15 cellular contexts compared by ENCODE assay signal in the genomic region with DNA sequence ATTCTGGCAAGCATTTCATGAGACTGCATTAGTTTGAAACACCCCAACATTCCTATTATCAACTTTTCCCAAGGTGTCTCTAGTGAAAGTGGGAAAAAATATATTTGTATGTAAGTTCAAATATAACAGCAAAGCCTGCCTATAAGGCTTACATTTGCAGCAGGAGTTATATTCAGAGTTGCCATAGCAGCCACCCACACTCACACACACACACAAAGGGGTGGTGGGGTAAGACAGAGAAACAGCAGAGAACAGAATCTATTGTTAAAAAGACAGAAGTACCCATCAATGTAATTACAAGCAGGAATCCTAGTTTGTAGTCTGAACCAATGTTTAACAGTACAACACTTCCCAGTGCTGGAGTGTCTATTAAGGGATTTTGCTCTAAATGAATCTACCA. TPM values are rescaled to one million over a fixed set of nuclear protein-coding genes. Genes with fewer than 3 reads are reported as not detected.
A peak's percentile ranks its signal among the peaks of the same experiment; 100 is the strongest.
DNase-seq lines count a peak whose midpoint lies in the region; TF ChIP-seq lines count a peak whose summit lies in the region.
"Had no signal": no experiment of that assay in that cellular context is flagged by ENCODE, and none has a peak within 500 bp of the region (broad histone marks: within the 10 kb centered on the region; RNA-seq: fewer than 3 reads in every experiment).

No MANE protein-coding gene starts in this region.

- H3K79me1 ChIP-seq in neuronal stem cell (ENCODE audit: low read depth, low read length): no peaks in the 10 kb centered on the region

- H3K9ac ChIP-seq in GM23248 (no peak overlapping the region), neuronal stem cell (ENCODE audit: low read depth, low read length, poor library complexity) (no peak overlapping the region)

- no peaks in the 10 kb centered on the region for H3K9me2 ChIP-seq in GM23248 (ENCODE audit: insufficient read depth)

- H3K9me3 Mint-ChIP-seq in chondrocyte (ENCODE audit: low read depth): no peaks in the 10 kb centered on the region
- H3K9me3 Mint-ChIP-seq: CD4-positive, alpha-beta memory T cell; HFFc6 had no signal

- no peaks in the 10 kb centered on the region for H3K9me3 ChIP-seq in GM23248 (ENCODE audit: low read depth)
- H3K9me3 ChIP-seq in neuronal stem cell (replicated peaks in 1 of 2; ENCODE audit: control insufficient read depth in 2 of 2, insufficient read depth in 1 of 2, low read depth in 1 of 2, low read length in 2 of 2): no peaks in the 10 kb centered on the region
- H3K9me3 ChIP-seq: BE2C had no signal

- no peak overlapping the region for H2AK5ac ChIP-seq in neuronal stem cell (ENCODE audit: low read depth, low read length)

- no peak overlapping the region for H3K18ac ChIP-seq in neuronal stem cell (ENCODE audit: low read length)

- no peak overlapping the region for H2BK12ac ChIP-seq in neuronal stem cell (ENCODE audit: low read length)

- peaks cover 1% of the 10 kb centered on the region for H3K27me3 Mint-ChIP-seq in chondrocyte (ENCODE audit: low read depth)

- no peaks in the 10 kb centered on the region for H3K4me1 Mint-ChIP-seq in chondrocyte (ENCODE audit: low read depth)
- H3K4me1 Mint-ChIP-seq: CD4-positive, alpha-beta memory T cell had no signal

- H2AFZ ChIP-seq in GM23248 (no peak overlapping the region), neuronal stem cell (ENCODE audit: low read length) (no peak overlapping the region)

- H2BK120ac ChIP-seq in neuronal stem cell (ENCODE audit: low read depth, low read length): no peak overlapping the region

- H3K36me3 Mint-ChIP-seq in chondrocyte (ENCODE audit: low read depth): no peaks in the 10 kb centered on the region
- H3K36me3 Mint-ChIP-seq: CD4-positive, alpha-beta memory T cell had no signal

- no peak overlapping the region for H3K14ac ChIP-seq in neuronal stem cell (ENCODE audit: low read length)

- H3K36me3 ChIP-seq in GM23248 (ENCODE audit: low read depth) (no peaks in the 10 kb centered on the region), neuronal stem cell (replicated peaks in 1 of 2; ENCODE audit: control insufficient read depth in 2 of 2, insufficient read depth in 2 of 2, low read length in 2 of 2) (no peaks in the 10 kb centered on the region)

- H2BK5ac ChIP-seq in neuronal stem cell (ENCODE audit: low read length): no peak overlapping the region

- no peak overlapping the region for H3K4ac ChIP-seq in neuronal stem cell (ENCODE audit: low read length)

- H3K23ac ChIP-seq in neuronal stem cell (ENCODE audit: low read depth, low read length, poor library complexity): no peak overlapping the region

- H3K4me3 Mint-ChIP-seq in chondrocyte (ENCODE audit: unreplicated experiment): no peak overlapping the region
- H3K4me3 Mint-ChIP-seq: CD4-positive, alpha-beta memory T cell; HFFc6 had no signal

- H3K4me2 ChIP-seq in GM23248 (ENCODE audit: unreplicated experiment) (peak overlapping the region; percentile 9), neuronal stem cell (ENCODE audit: insufficient read depth, low read length, poor library complexity, severe bottlenecking) (peak overlapping the region; percentile 32)

- no peak overlapping the region for H4K91ac ChIP-seq in neuronal stem cell (ENCODE audit: low read depth, low read length, poor library complexity)

- H3K4me3 ChIP-seq in GM23248 (no peak overlapping the region), fibroblast of pulmonary artery (replicated peaks; ENCODE audit: low read depth, low read length) (no peak overlapping the region), neuronal stem cell (ENCODE audit: low read length in 2 of 2) (no peak overlapping the region)
- H3K4me3 ChIP-seq: K562 had no signal

- DNase-seq in GM23248 (peak; percentile 43), NCI-H2227 treated with DMSO at 0.1 percent for 48 hours (lab: John Stamatoyannopoulos, UW) (peak; percentile 7), fibroblast of pulmonary artery (ENCODE audit: low read depth) (peak; percentile 6), neuronal stem cell (ENCODE audit: low spot score) (no peak), DMS53 (lab: John Stamatoyannopoulos, UW) (no peak), NCI-H146 (lab: John Stamatoyannopoulos, UW) (no peak), chondrocyte (ENCODE audit: low spot score) (no peak)
- DNase-seq: ACHN; BE2C; CD4-positive, alpha-beta memory T cell; GF-D8; HFFc6; NCI-H187; NCI-H69 had no signal

- H4K8ac ChIP-seq in neuronal stem cell (ENCODE audit: low read depth, low read length): no peak overlapping the region

- H3K4me1 ChIP-seq in GM23248 (ENCODE audit: insufficient read depth) (peaks cover 10% of the 10 kb centered on the region; the same call in 1 of the 2 replicates), neuronal stem cell (ENCODE audit: control insufficient read depth in 2 of 2, insufficient read depth in 1 of 2, low read depth in 1 of 2, low read length in 2 of 2) (peaks cover 7 to 15% of the 10 kb centered on the region in 2 donors)

- H3K27ac ChIP-seq in GM23248: no peak overlapping the region
- H3K27ac ChIP-seq in neuronal stem cell (replicated peaks; ENCODE audit: low read length): no peak overlapping the region

- H4K20me1 ChIP-seq in GM23248 (ENCODE audit: insufficient read depth): no peaks in the 10 kb centered on the region

- H3K79me2 ChIP-seq in GM23248 (ENCODE audit: insufficient read depth): no peaks in the 10 kb centered on the region

- H3F3A ChIP-seq in GM23248 (ENCODE audit: insufficient read depth): no peaks in the 10 kb centered on the region

- in situ Hi-C loops in GM23248 (cut with MboI): no loop called here

- no peak for TF ChIP-seq CTCF in fibroblast of pulmonary artery (IDR thresholded peaks at IDR 0.05; ENCODE audit: low read length, missing control alignments)
- TF ChIP-seq CTCF in chondrocyte (IDR thresholded peaks at IDR 0.05): no peak

- no peak overlapping the region for H2BK15ac ChIP-seq in neuronal stem cell (ENCODE audit: low read length)

- H3K27ac Mint-ChIP-seq in chondrocyte (ENCODE audit: unreplicated experiment): no peak overlapping the region
- H3K27ac Mint-ChIP-seq: CD4-positive, alpha-beta memory T cell; HFFc6 had no signal

- no peaks in the 10 kb centered on the region for H3K27me3 ChIP-seq in GM23248 (replicated peaks; ENCODE audit: insufficient read depth)
- no peaks in the 10 kb centered on the region for H3K27me3 ChIP-seq in neuronal stem cell (ENCODE audit: control insufficient read depth in 3 of 3, insufficient read depth in 3 of 3, low read depth in 1 of 3, low read length in 3 of 3)
- H3K27me3 ChIP-seq: BE2C had no signal

RNA-seq across cellular contexts. Expression of a gene that starts 55.1 kb away (rescaled TPM):
- not detected in 2 replicates for total RNA-seq in GM23248 (2014; rRNA removed; shearing (Covaris generic))
- not detected in 2 replicates for polyA plus RNA-seq in GM23248 (2016; fragmentation: Nextera tagmentation; extraction: Ambion mirVana)
- 0.84 TPM for polyA plus RNA-seq in neuronal stem cell (2013, experiment 1 of 2)
- 0.69 TPM for polyA plus RNA-seq in neuronal stem cell (2013, experiment 2 of 2)
- not detected in 3 replicates for total RNA-seq in chondrocyte
- total RNA-seq: CD4-positive, alpha-beta memory T cell; K562 had no signal
- polyA plus RNA-seq: CD4-positive, alpha-beta memory T cell; K562 had no signal

Comparison
In these comparisons a context has a peak if more than half of its experiments do, and no peak if none do; other contexts are left out.
1. DNase-seq: peak in GM23248 (single experiment), NCI-H2227 treated with DMSO at 0.1 percent for 48 hours (single experiment) and fibroblast of pulmonary artery (single experiment); none in neuronal stem cell (single experiment), DMS53 (single experiment), NCI-H146 (single experiment) and chondrocyte (single experiment).